In genomic region chr5:134561871-134562296, GRCh38 we compare ENCODE assay signal across 8 cellular contexts. TPM values are rescaled to one million over a fixed set of nuclear protein-coding genes. Genes with fewer than 3 reads are reported as not detected.
DNase-seq lines count a peak whose midpoint lies in the region; ATAC-seq and TF ChIP-seq lines count a peak whose summit lies in the region.

No MANE protein-coding gene starts in this region.

- no peaks in the 10 kb centered on the region for H3K27me3 ChIP-seq in heart left ventricle

- ATAC-seq in heart left ventricle (peak; percentile 38 to 83 (median 76)), Right ventricle myocardium inferior (no peak), SK-N-SH treated with all-trans-retinoic acid at 6 μM for 48 hours (peak; percentile 90), left ventricle myocardium superior (peak; percentile 56), GM18870 (IDR thresholded peaks at IDR 0.05; ENCODE audit: unreplicated experiment) (no peak)
- no peak for ATAC-seq in activated naive CD4-positive, alpha-beta T cell treated with anti-CD3 and anti-CD28 coated beads, Interleukin-2, amount 50 U/mL, for 72 hours

- H3K9me3 Mint-ChIP-seq in activated naive CD4-positive, alpha-beta T cell treated with anti-CD3 and anti-CD28 coated beads, Interleukin-2, amount 50 U/mL, for 72 hours = peaks cover 1 to 2% of the 10 kb centered on the region in 2 donors

- H3K4me1 ChIP-seq in heart left ventricle = peaks cover 0 to 32% (median 19%) of the 10 kb centered on the region in 12 donors

- H3K36me3 Mint-ChIP-seq in activated naive CD4-positive, alpha-beta T cell treated with anti-CD3 and anti-CD28 coated beads, Interleukin-2, amount 50 U/mL, for 72 hours = peaks cover 9 to 12% of the 10 kb centered on the region in 2 donors

- intact Hi-C loops in heart left ventricle (cut with DNase I) = loop anchor here in 1 of 10 donors (10.0 kb wide), 1 partner anchor 127 kb away; no protein-coding TSS in a partner anchor
- intact Hi-C loops in Right ventricle myocardium inferior (cut with DNase I) = no loop called here
- intact Hi-C loops in left ventricle myocardium superior (cut with micrococcal nuclease) = no loop called here

- DNase-seq in heart left ventricle (peak in 4 of 5 donors; percentile 59 to 85 (median 74)), Right ventricle myocardium inferior (ENCODE audit: missing footprints) (no peak), left ventricle myocardium superior (peak; percentile 68), NCI-H1436 (lab: John Stamatoyannopoulos, UW) (no peak), NCI-H2081 (lab: John Stamatoyannopoulos, UW) (no peak)
- DNase-seq in activated naive CD4-positive, alpha-beta T cell treated with anti-CD3 and anti-CD28 coated beads, Interleukin-2, amount 50 U/mL, for 72 hours (ENCODE audit: low spot score in 2 of 2) = no peak

- peak; percentile 14 to 61 (median 43) for TF ChIP-seq CTCF in heart left ventricle (IDR thresholded peaks at IDR 0.05)

- no peaks in the 10 kb centered on the region for H3K9me3 ChIP-seq in heart left ventricle

- no peak for TF ChIP-seq POLR2A in heart left ventricle (IDR thresholded peaks at IDR 0.05)

- peak overlapping the region in 9 of 12 donors; percentile 12 to 56 (median 24) for H3K27ac ChIP-seq in heart left ventricle

- peak overlapping the region in 1 of 2 donors; percentile 89 for H3K27ac Mint-ChIP-seq in activated naive CD4-positive, alpha-beta T cell treated with anti-CD3 and anti-CD28 coated beads, Interleukin-2, amount 50 U/mL, for 72 hours

- no peak overlapping the region for H3K4me3 ChIP-seq in heart left ventricle

- WGBS in heart left ventricle, 4 donors = 36 to 46% (median 43%) methylated on average over 5 to 9 of the region's 9 CpGs

- H3K36me3 ChIP-seq in heart left ventricle = peaks cover 0 to 85% (median 78%) of the 10 kb centered on the region in 9 donors

TF ChIP-seq in SK-N-SH treated with all-trans-retinoic acid at 6 μM for 48 hours, 23 proteins besides CTCF, POLR2A, EP300 and RAD21:
- no peak for TF ChIP-seq CSRNP3 (CRISPR knock-in tag; IDR thresholded peaks at IDR 0.05)
- TF ChIP-seq ZFP3 (CRISPR knock-in tag; IDR thresholded peaks at IDR 0.05) = peak; percentile 92
TF ChIP-seq in SK-N-SH treated with all-trans-retinoic acid at 6 μM for 48 hours: peak in this region for 1.

RNA-seq across cellular contexts. Expression of gene JADE2, which starts 36.4 kb away (rescaled TPM):
- total RNA-seq in heart left ventricle = 10 to 100 TPM; 22.8 to 54.8 (median 33.9) TPM
- polyA plus RNA-seq in heart left ventricle = 10 to 100 TPM in 1 of 2 donors, 1 to 10 TPM in 1; 8.3 to 17.1 TPM
- total RNA-seq in Right ventricle myocardium inferior = 24.6 TPM
- total RNA-seq in left ventricle myocardium superior = 28.7 TPM
- total RNA-seq in activated naive CD4-positive, alpha-beta T cell treated with anti-CD3 and anti-CD28 coated beads, Interleukin-2, amount 50 U/mL, for 72 hours = 10 to 100 TPM; 73.4 to 80.8 TPM

Comparison
In these comparisons a context has a peak if more than half of its experiments do, and no peak if none do; other contexts are left out.
1. ATAC-seq: peak in heart left ventricle (4 of 4), SK-N-SH treated with all-trans-retinoic acid at 6 μM for 48 hours (single experiment) and left ventricle myocardium superior (single experiment); none in Right ventricle myocardium inferior (single experiment), GM18870 (single experiment) and activated naive CD4-positive, alpha-beta T cell treated with anti-CD3 and anti-CD28 coated beads, Interleukin-2, amount 50 U/mL, for 72 hours (0 of 2).
2. DNase-seq: peak in heart left ventricle (4 of 5) and left ventricle myocardium superior (single experiment); none in Right ventricle myocardium inferior (single experiment), NCI-H1436 (single experiment), NCI-H2081 (0 of 2) and activated naive CD4-positive, alpha-beta T cell treated with anti-CD3 and anti-CD28 coated beads, Interleukin-2, amount 50 U/mL, for 72 hours (0 of 2).